ENCODE assay signal across 15 cellular contexts in the genomic region with DNA sequence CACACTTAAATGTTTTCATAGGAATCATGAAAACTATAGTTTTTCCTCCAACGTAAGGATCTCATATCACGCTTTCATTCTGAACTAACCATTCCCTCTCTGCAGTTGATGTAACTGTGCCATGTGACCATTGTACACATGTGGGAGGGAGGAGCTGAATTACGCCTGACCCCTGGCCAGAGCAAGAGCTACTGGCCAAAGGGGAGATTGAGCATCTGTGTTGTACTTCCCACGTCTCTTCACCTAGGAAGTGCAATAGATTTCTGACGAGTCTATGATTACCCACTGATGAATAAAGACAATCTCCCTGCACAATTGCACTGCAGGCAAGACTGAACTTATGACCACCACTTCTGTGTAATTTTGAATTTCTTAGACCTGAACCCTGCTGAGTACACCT. TPM values are rescaled to one million over a fixed set of nuclear protein-coding genes. Genes with fewer than 3 reads are reported as not detected.
DNase-seq lines count a peak whose midpoint lies in the region; TF ChIP-seq lines count a peak whose summit lies in the region.
"Had no signal": no experiment of that assay in that cellular context is flagged by ENCODE, and none has a peak within 500 bp of the region (broad histone marks: within the 10 kb centered on the region; RNA-seq: fewer than 3 reads in every experiment).

No MANE protein-coding gene starts in this region.

- H3K79me2 ChIP-seq in Loucy (ENCODE audit: insufficient read depth, low read length), result peaks cover 99% of the 10 kb centered on the region
- no peaks in the 10 kb centered on the region for H3K79me2 ChIP-seq in trophoblast cell (ENCODE audit: control insufficient read depth, insufficient read depth, low read length, poor library complexity)

- H3K9ac ChIP-seq in Loucy (ENCODE audit: low read depth, low read length, poor library complexity, severe bottlenecking) (peak overlapping the region; percentile 20), trophoblast cell (ENCODE audit: low read length) (peak overlapping the region; percentile 21)

- H4K91ac ChIP-seq in trophoblast cell (ENCODE audit: low read depth, low read length), result no peak overlapping the region

- H3K36me3 Mint-ChIP-seq in T-helper 2 cell treated with Interferon-gamma antibody and Interleukin-4, amounts not matched to agents 5 μg/mL and 100 μg/mL, for 36 hours (ENCODE audit: low read depth), result peaks cover 63% of the 10 kb centered on the region
- H3K36me3 Mint-ChIP-seq in activated naive CD8-positive, alpha-beta T cell, result peaks cover 14% of the 10 kb centered on the region
- H3K36me3 Mint-ChIP-seq in nephron progenitor cell (ENCODE audit: low read depth), result no peaks in the 10 kb centered on the region

- no peak overlapping the region for H3K4ac ChIP-seq in trophoblast cell (ENCODE audit: low read depth, low read length)

- H3K9me3 Mint-ChIP-seq in T-helper 2 cell treated with Interferon-gamma antibody and Interleukin-4, amounts not matched to agents 5 μg/mL and 100 μg/mL, for 36 hours, result no peaks in the 10 kb centered on the region
- no peaks in the 10 kb centered on the region for H3K9me3 Mint-ChIP-seq in activated naive CD8-positive, alpha-beta T cell (ENCODE audit: low read depth)
- H3K9me3 Mint-ChIP-seq in nephron progenitor cell, result no peaks in the 10 kb centered on the region

- peak overlapping the region; percentile 76 for H3K4me3 Mint-ChIP-seq in T-helper 2 cell treated with Interferon-gamma antibody and Interleukin-4, amounts not matched to agents 5 μg/mL and 100 μg/mL, for 36 hours
- peak overlapping the region; percentile 79 for H3K4me3 Mint-ChIP-seq in activated naive CD8-positive, alpha-beta T cell
- no peak overlapping the region for H3K4me3 Mint-ChIP-seq in nephron progenitor cell

- H3K4me1 ChIP-seq in Loucy (ENCODE audit: insufficient read depth, low read length, poor library complexity, severe bottlenecking) (peaks cover 77% of the 10 kb centered on the region), trophoblast cell (ENCODE audit: control insufficient read depth in 1 of 2, insufficient read depth in 2 of 2, low read length in 2 of 2) (no peaks in the 10 kb centered on the region), ovary (ENCODE audit: insufficient read depth) (no peaks in the 10 kb centered on the region)
- H3K4me1 ChIP-seq: body of pancreas, stomach had no signal

- no peak for DNase-seq in T-helper 2 cell treated with Interferon-gamma antibody and Interleukin-4, amounts not matched to agents 5 μg/mL and 100 μg/mL, for 36 hours (ENCODE audit: low spot score)
- no peak for DNase-seq in T-helper 2 cell
- no peak for DNase-seq in trophoblast cell
- DNase-seq in nephron progenitor cell, result no peak
- DNase-seq in NCI-H510A (lab: John Stamatoyannopoulos, UW), result no peak
- DNase-seq in ovary, result no peak
- DNase-seq: body of pancreas; effector CD4-positive, alpha-beta T cell; H7; NCI-H1694; NCI-H524 treated with DMSO at 0.1 percent for 48 hours; stomach had no signal

- H3F3A ChIP-seq in Loucy (ENCODE audit: low read depth), result peaks cover 6% of the 10 kb centered on the region; the same call in 1 of the 2 replicates

- intact Hi-C loops in ovary (cut with DNase I), result no loop called here

- H3K23ac ChIP-seq in trophoblast cell (ENCODE audit: low read length), result no peak overlapping the region

- H2BK120ac ChIP-seq in trophoblast cell (ENCODE audit: insufficient read depth, low read length, poor library complexity), result no peak overlapping the region

- no peak overlapping the region for H2BK12ac ChIP-seq in trophoblast cell (ENCODE audit: low read length)

- no peak overlapping the region for H2BK5ac ChIP-seq in trophoblast cell (ENCODE audit: low read depth, low read length, poor library complexity)

- TF ChIP-seq EP300 in ovary (IDR thresholded peaks at IDR 0.05), result no peak

- peaks cover 2% of the 10 kb centered on the region for H3K79me1 ChIP-seq in trophoblast cell (ENCODE audit: low read length)

- no CpG with 5 or more reads among the region's 5 CpGs for WGBS in trophoblast cell (ENCODE audit: extremely low coverage, insufficient coverage, insufficient read length)
- 85 to 91% (median 89%) methylated on average over 5 of the region's 5 CpGs for WGBS in ovary, 3 donors

- peak overlapping the region; percentile 36 for H3K4me3 ChIP-seq in Loucy (ENCODE audit: low read length, poor library complexity, severe bottlenecking)
- H3K4me3 ChIP-seq in trophoblast cell (ENCODE audit: low read depth, low read length), result no peak overlapping the region
- no peak overlapping the region for H3K4me3 ChIP-seq in ovary
- H3K4me3 ChIP-seq: body of pancreas, stomach had no signal

- no peak overlapping the region for H3K14ac ChIP-seq in trophoblast cell (ENCODE audit: low read length)

- peaks cover 64% of the 10 kb centered on the region for H3K36me3 ChIP-seq in Loucy (ENCODE audit: insufficient read depth, low read length)
- no peaks in the 10 kb centered on the region for H3K36me3 ChIP-seq in trophoblast cell (ENCODE audit: control insufficient read depth in 1 of 2, insufficient read depth in 2 of 2, low read length in 2 of 2)
- H3K36me3 ChIP-seq in ovary, result no peaks in the 10 kb centered on the region
- H3K36me3 ChIP-seq: stomach had no signal

- H4K12ac ChIP-seq in trophoblast cell (ENCODE audit: low read depth, low read length), result no peak overlapping the region

- no peak for TF ChIP-seq CTCF in Loucy (conservative IDR thresholded peaks at IDR 0.05; ENCODE audit: low read length)
- no peak for TF ChIP-seq CTCF in nephron progenitor cell (IDR thresholded peaks at IDR 0.05)
- TF ChIP-seq CTCF in ovary (IDR thresholded peaks at IDR 0.05), result no peak

- H3K18ac ChIP-seq in trophoblast cell (ENCODE audit: low read length), result no peak overlapping the region

- no peaks in the 10 kb centered on the region for H3K9me2 ChIP-seq in Loucy (replicated peaks; ENCODE audit: low read depth, low read length)

- no peaks in the 10 kb centered on the region for H3K27me3 Mint-ChIP-seq in T-helper 2 cell treated with Interferon-gamma antibody and Interleukin-4, amounts not matched to agents 5 μg/mL and 100 μg/mL, for 36 hours (ENCODE audit: low read depth)
- no peaks in the 10 kb centered on the region for H3K27me3 Mint-ChIP-seq in activated naive CD8-positive, alpha-beta T cell
- H3K27me3 Mint-ChIP-seq in nephron progenitor cell (ENCODE audit: low read depth, poor library complexity), result no peaks in the 10 kb centered on the region

- no peak overlapping the region for H4K8ac ChIP-seq in trophoblast cell (ENCODE audit: low read depth, low read length)

- H3K4me2 ChIP-seq in Loucy (ENCODE audit: low read depth, low read length, poor library complexity, severe bottlenecking), result peak overlapping the region; percentile 53
- no peak overlapping the region for H3K4me2 ChIP-seq in trophoblast cell (ENCODE audit: low read length)

- H3K27ac ChIP-seq in trophoblast cell (ENCODE audit: low read depth, low read length), result no peak overlapping the region
- H3K27ac ChIP-seq in ovary, result no peak overlapping the region
- H3K27ac ChIP-seq: body of pancreas, stomach had no signal

- H3K9me3 ChIP-seq in Loucy (ENCODE audit: insufficient read depth, low read depth, low read length) (no peaks in the 10 kb centered on the region), trophoblast cell (ENCODE audit: insufficient read depth, low read depth, low read length) (no peaks in the 10 kb centered on the region), ovary (no peaks in the 10 kb centered on the region)
- H3K9me3 ChIP-seq: body of pancreas, stomach had no signal

- peaks cover 80% of the 10 kb centered on the region for H4K20me1 ChIP-seq in Loucy (ENCODE audit: insufficient read depth, low read length, poor library complexity, severe bottlenecking)

- H2AK5ac ChIP-seq in trophoblast cell (ENCODE audit: low read length), result no peak overlapping the region

- TF ChIP-seq POLR2A in ovary (IDR thresholded peaks at IDR 0.05), result no peak

- H3K27ac Mint-ChIP-seq in T-helper 2 cell treated with Interferon-gamma antibody and Interleukin-4, amounts not matched to agents 5 μg/mL and 100 μg/mL, for 36 hours, result peak overlapping the region; percentile 57
- peak overlapping the region; percentile 93 for H3K27ac Mint-ChIP-seq in activated naive CD8-positive, alpha-beta T cell
- no peak overlapping the region for H3K27ac Mint-ChIP-seq in nephron progenitor cell

- no peaks in the 10 kb centered on the region for H3K27me3 ChIP-seq in Loucy (ENCODE audit: insufficient read depth, low read length, poor library complexity, severe bottlenecking)
- H3K27me3 ChIP-seq in trophoblast cell (ENCODE audit: insufficient read depth, low read length), result no peaks in the 10 kb centered on the region
- H3K27me3 ChIP-seq in ovary, result no peaks in the 10 kb centered on the region
- H3K27me3 ChIP-seq: body of pancreas, stomach had no signal

- H2AFZ ChIP-seq in Loucy (ENCODE audit: low read length), result no peak overlapping the region
- H2AFZ ChIP-seq in trophoblast cell (ENCODE audit: insufficient read depth, low read length, poor library complexity), result no peak overlapping the region

- H3K4me1 Mint-ChIP-seq in T-helper 2 cell treated with Interferon-gamma antibody and Interleukin-4, amounts not matched to agents 5 μg/mL and 100 μg/mL, for 36 hours (ENCODE audit: low read depth), result peaks cover 70% of the 10 kb centered on the region
- peaks cover 76% of the 10 kb centered on the region for H3K4me1 Mint-ChIP-seq in activated naive CD8-positive, alpha-beta T cell (ENCODE audit: low read depth)
- H3K4me1 Mint-ChIP-seq in nephron progenitor cell, result peaks cover 4% of the 10 kb centered on the region

RNA-seq across cellular contexts. Expression of gene PTPRC, which starts 24.0 kb away (rescaled TPM):
- polyA plus RNA-seq in trophoblast cell (2013), result not detected in 2 replicates
- 10 to 100 TPM in 1 of 7 donors, 1 to 10 TPM in 6; 4.5 to 17.5 (median 6.9) TPM for total RNA-seq in ovary
- 10 to 100 TPM in 1 of 2 donors, 1 to 10 TPM in 1; 1.9 to 16.4 TPM for polyA plus RNA-seq in ovary
- total RNA-seq: H7, lung microvascular endothelial cell had no signal
